In the genomic region with DNA sequence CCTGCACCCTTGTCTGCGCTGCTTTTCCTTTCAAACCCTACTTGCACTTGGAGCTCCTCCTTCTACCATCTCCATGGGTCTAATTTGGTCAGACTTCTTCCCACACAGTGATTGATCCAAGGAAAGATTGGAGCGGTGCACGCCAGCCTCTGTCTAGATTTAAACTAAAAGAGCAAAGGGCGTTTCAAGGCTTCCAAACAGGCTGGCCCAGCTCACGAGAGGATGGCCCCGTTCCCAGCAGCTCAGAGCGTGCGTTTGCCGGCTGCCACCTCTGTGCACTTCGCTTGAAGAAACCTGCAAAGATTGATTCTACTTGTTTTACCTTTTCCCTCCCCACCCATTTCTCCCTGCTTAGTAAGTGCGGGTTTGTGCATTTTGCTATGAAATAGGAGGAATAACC, we compare ENCODE assay signal across 22 cellular contexts.
DNase-seq lines count a peak whose midpoint lies in the region; ATAC-seq, FAIRE-seq and TF ChIP-seq lines count a peak whose summit lies in the region.
"Had no signal": no experiment of that assay in that cellular context is flagged by ENCODE, and none has a peak within 500 bp of the region (broad histone marks: within the 10 kb centered on the region; RNA-seq: fewer than 3 reads in every experiment).

No MANE protein-coding gene starts in this region.

- peak; percentile 70 for ATAC-seq in HepG2
- ATAC-seq in right lobe of liver = no peak
- peak; percentile 75 for ATAC-seq in sciatic nerve
- no peak for ATAC-seq in GM18868 (IDR thresholded peaks at IDR 0.05; ENCODE audit: unreplicated experiment)
- ATAC-seq in left ventricle myocardium superior = no peak
- ATAC-seq: A549; CD8-positive, alpha-beta T cell had no signal

- BruUV-seq in HepG2 (replicated peaks; lab: Mats Ljungman, UMichigan) = no TSS peak

- no peaks in the 10 kb centered on the region for H3K79me2 ChIP-seq in HepG2 (ENCODE audit: insufficient read depth, low read length)

- no peak for TF ChIP-seq EP300 in HepG2 (IDR thresholded peaks at IDR 0.05; ENCODE audit: low read depth in 2 of 2, low read length in 2 of 2)
- no peak for TF ChIP-seq EP300 in HepG2 (CRISPR knock-in tag; IDR thresholded peaks at IDR 0.05; ENCODE audit: borderline replicate concordance)

- no peak for TF ChIP-seq POLR2A in HepG2 (IDR thresholded peaks at IDR 0.05; ENCODE audit: insufficient read depth in 1 of 2, low read depth in 2 of 2, low read length in 2 of 2)
- no peak for TF ChIP-seq POLR2A in right lobe of liver (IDR thresholded peaks at IDR 0.05)

- TF ChIP-seq RAD21 in HepG2 (CRISPR knock-in tag; IDR thresholded peaks at IDR 0.05) = no peak

- FAIRE-seq in HepG2 (lab: Jason Lieb, UNC) = no peak
- FAIRE-seq: A549, D721Med, G401.6, GM12891 had no signal

- no peak overlapping the region for H3K4me3 ChIP-seq in HepG2 (replicated peaks in 1 of 3; ENCODE audit: insufficient read depth in 1 of 3, low read depth in 2 of 3, low read length in 3 of 3)
- no peak overlapping the region for H3K4me3 ChIP-seq in right lobe of liver
- no peak overlapping the region for H3K4me3 ChIP-seq in tibial artery
- no peak overlapping the region for H3K4me3 ChIP-seq in foreskin fibroblast (ENCODE audit: low read depth in 1 of 2, low read length in 2 of 2)
- H3K4me3 ChIP-seq: A549; BLaER1 treated with 17β-estradiol and CSF1 and Interleukin-3, amounts not matched to agents 10 nM and 100 nM had no signal

- CTCF ChIA-PET in HepG2 (lab: Yijun Ruan, JAX; ENCODE audit: low intra/inter-chr PET ratio, low total read pairs) = no interaction called here

- 9% methylated on average over 11 of the region's 11 CpGs for WGBS in HepG2 (ENCODE audit: low lambda C conversion rate)
- 52% methylated on average over 4 of the region's 11 CpGs for WGBS in right lobe of liver (ENCODE audit: insufficient coverage, low coverage, low lambda C conversion rate, missing lambda C conversion rate)

- no peak for DNase-seq in HepG2 (ENCODE audit: low spot score)
- no peak for DNase-seq in right lobe of liver
- DNase-seq in mucosa of gallbladder (ENCODE audit: low spot score) = peak; percentile 55
- DNase-seq in sciatic nerve (ENCODE audit: low spot score) = no peak
- DNase-seq in tibial artery = no peak
- DNase-seq in foreskin fibroblast = no peak
- DNase-seq in left ventricle myocardium superior = no peak
- DNase-seq: AML-193; Caco-2; Calu3; CD4-positive, alpha-beta T cell; CD8-positive, alpha-beta T cell; DMS79 treated with DMSO at 0.1 percent for 48 hours; GF-D8 had no signal

- H3K9me3 ChIP-seq in HepG2 (ENCODE audit: low read length) (peaks cover 8% of the 10 kb centered on the region; the same call in 1 of the 2 replicates), right lobe of liver (no peaks in the 10 kb centered on the region), tibial artery (peaks cover 0 to 7% (median 0%) of the 10 kb centered on the region in 3 donors)

- no peaks in the 10 kb centered on the region for H4K20me1 ChIP-seq in HepG2 (ENCODE audit: insufficient read depth, low read length)
- H4K20me1 ChIP-seq: BLaER1 treated with 17β-estradiol and CSF1 and Interleukin-3, amounts not matched to agents 10 nM and 100 nM had no signal

- no peak overlapping the region for H3K4me2 ChIP-seq in HepG2 (ENCODE audit: low read depth, low read length)
- H3K4me2 ChIP-seq: A549; BLaER1 treated with 17β-estradiol and CSF1 and Interleukin-3, amounts not matched to agents 10 nM and 100 nM had no signal

- H3K36me3 ChIP-seq in HepG2 (replicated peaks in 1 of 2; ENCODE audit: control insufficient read depth in 1 of 2, insufficient read depth in 2 of 2, low read length in 2 of 2) (no peaks in the 10 kb centered on the region), right lobe of liver (no peaks in the 10 kb centered on the region), tibial artery (no peaks in the 10 kb centered on the region)

- H3K9ac ChIP-seq in HepG2 (ENCODE audit: insufficient read depth, low read depth, low read length) = no peak overlapping the region
- H3K9ac ChIP-seq: BLaER1 treated with 17β-estradiol and CSF1 and Interleukin-3, amounts not matched to agents 10 nM and 100 nM had no signal

- intact Hi-C loops in HepG2 (cut with micrococcal nuclease; ENCODE audit: unreplicated experiment) (no loop called here), right lobe of liver (cut with DNase I) (no loop called here), sciatic nerve (cut with DNase I) (no loop called here), tibial artery (cut with DNase I; ENCODE audit: low total_unique reads) (no loop called here), left ventricle myocardium superior (cut with micrococcal nuclease) (no loop called here)

- H3K27ac ChIP-seq in HepG2 (ENCODE audit: extremely low read length, insufficient read depth, low read length) = no peak overlapping the region
- H3K27ac ChIP-seq in right lobe of liver = no peak overlapping the region
- peak overlapping the region; percentile 23 to 45 for H3K27ac ChIP-seq in tibial artery
- H3K27ac ChIP-seq: 22Rv1; A549; BLaER1 treated with 17β-estradiol and CSF1 and Interleukin-3, amounts not matched to agents 10 nM and 100 nM; C4-2B had no signal

- H2AFZ ChIP-seq in HepG2 (ENCODE audit: low read length) = no peak overlapping the region

- peaks cover 5 to 63% of the 10 kb centered on the region in 2 experiments; a peak in 4 of 5 replicates for H3K27me3 ChIP-seq in HepG2 (ENCODE audit: control insufficient read depth in 1 of 2, insufficient read depth in 2 of 2, low read length in 2 of 2)
- H3K27me3 ChIP-seq in right lobe of liver = no peaks in the 10 kb centered on the region
- no peaks in the 10 kb centered on the region for H3K27me3 ChIP-seq in tibial artery
- H3K27me3 ChIP-seq: BLaER1 treated with 17β-estradiol and CSF1 and Interleukin-3, amounts not matched to agents 10 nM and 100 nM had no signal

- in situ Hi-C loops in HepG2 (cut with HindIII; ENCODE audit: extremely low pct_ligation_motif_present, low pct_unique_long_range_greater_than_20kb) = no loop called here

- POLR2A ChIA-PET in HepG2 (lab: Yijun Ruan, JAX) = no interaction called here

- no peaks in the 10 kb centered on the region for H3K4me1 ChIP-seq in HepG2 (ENCODE audit: insufficient read depth, low read length)
- H3K4me1 ChIP-seq in right lobe of liver = no peaks in the 10 kb centered on the region
- H3K4me1 ChIP-seq in tibial artery = peaks cover 0 to 18% (median 7%) of the 10 kb centered on the region in 4 donors
- H3K4me1 ChIP-seq: A549, Caco-2 had no signal

- TF ChIP-seq CTCF in HepG2 (CRISPR knock-in tag; IDR thresholded peaks at IDR 0.05) (no peak), right lobe of liver (IDR thresholded peaks at IDR 0.05) (no peak), tibial artery (IDR thresholded peaks at IDR 0.05) (no peak), foreskin fibroblast (IDR thresholded peaks at IDR 0.05; ENCODE audit: low read depth, low read length) (no peak)

TF ChIP-seq in HepG2, 621 proteins besides CTCF, POLR2A, EP300 and RAD21:
- TF ChIP-seq HOXD1 (CRISPR knock-in tag; IDR thresholded peaks at IDR 0.05) = no peak
- TF ChIP-seq EZH2 (conservative IDR thresholded peaks at IDR 0.05; ENCODE audit: low read depth, low read length) = 0 out of 2 replicates have a peak, but pooled peaks have one; percentile 36
- TF ChIP-seq, protein P1, sequence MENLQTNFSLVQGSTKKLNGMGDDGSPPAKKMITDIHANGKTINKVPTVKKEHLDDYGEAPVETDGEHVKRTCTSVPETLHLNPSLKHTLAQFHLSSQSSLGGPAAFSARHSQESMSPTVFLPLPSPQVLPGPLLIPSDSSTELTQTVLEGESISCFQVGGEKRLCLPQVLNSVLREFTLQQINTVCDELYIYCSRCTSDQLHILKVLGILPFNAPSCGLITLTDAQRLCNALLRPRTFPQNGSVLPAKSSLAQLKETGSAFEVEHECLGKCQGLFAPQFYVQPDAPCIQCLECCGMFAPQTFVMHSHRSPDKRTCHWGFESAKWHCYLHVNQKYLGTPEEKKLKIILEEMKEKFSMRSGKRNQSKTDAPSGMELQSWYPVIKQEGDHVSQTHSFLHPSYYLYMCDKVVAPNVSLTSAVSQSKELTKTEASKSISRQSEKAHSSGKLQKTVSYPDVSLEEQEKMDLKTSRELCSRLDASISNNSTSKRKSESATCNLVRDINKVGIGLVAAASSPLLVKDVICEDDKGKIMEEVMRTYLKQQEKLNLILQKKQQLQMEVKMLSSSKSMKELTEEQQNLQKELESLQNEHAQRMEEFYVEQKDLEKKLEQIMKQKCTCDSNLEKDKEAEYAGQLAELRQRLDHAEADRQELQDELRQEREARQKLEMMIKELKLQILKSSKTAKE (CRISPR knock-in tag; IDR thresholded peaks at IDR 0.05; ENCODE audit: borderline replicate concordance) = no peak
TF ChIP-seq in HepG2: peak in this region for 1.

Comparison
In these comparisons a context has a peak if more than half of its experiments do, and no peak if none do; other contexts are left out.
1. ATAC-seq: peak in HepG2 (single experiment) and sciatic nerve (single experiment); none in right lobe of liver (0 of 4), GM18868 (single experiment) and left ventricle myocardium superior (single experiment).
2. H3K27ac ChIP-seq: peak in tibial artery (2 of 2); none in HepG2 (single experiment) and right lobe of liver (0 of 3).